19 cellular contexts compared by ENCODE assay signal in genomic region chr14:74647061-74647833, GRCh38. TPM values are rescaled to one million over a fixed set of nuclear protein-coding genes. Genes with fewer than 3 reads are reported as not detected.
DNase-seq lines count a peak whose midpoint lies in the region; ATAC-seq and TF ChIP-seq lines count a peak whose summit lies in the region.
"Had no signal": no experiment of that assay in that cellular context is flagged by ENCODE, and none has a peak within 500 bp of the region (broad histone marks: within the 10 kb centered on the region; RNA-seq: fewer than 3 reads in every experiment).

No MANE protein-coding gene starts in this region.

- H3K4me1 Mint-ChIP-seq in progenitor cell of endocrine pancreas (ENCODE audit: low read depth): no peaks in the 10 kb centered on the region

- DNase-seq in RPMI7951 (ENCODE audit: low read depth) (peak; percentile 69), progenitor cell of endocrine pancreas (ENCODE audit: low spot score, unreplicated experiment) (no peak), mucosa of descending colon (no peak), activated gamma-delta T cell treated with Interleukin-2 at 50 U/mL for 16 hours (no peak), GM20000 (ENCODE audit: low spot score) (no peak)
- DNase-seq: activated CD4-positive, alpha-beta memory T cell treated with anti-CD3 and anti-CD28 coated beads, Interleukin-2, amount 10 ng/mL, durations not matched to agents 7 days and 5 days; activated T-cell treated with anti-CD3 and anti-CD28 coated beads, Interleukin-2, amount 50 U/mL, for 72 hours; AML-193; colonic mucosa; heart right ventricle; kidney glomerular epithelial cell; stimulated activated CD4-positive, alpha-beta T cell treated with anti-CD3 and anti-CD28 coated beads, Interleukin-12 subunit alpha, Interleukin-12 subunit beta, amount 100 ng/mL, for 4 hours; uterus had no signal

- no peaks in the 10 kb centered on the region for H3K36me3 ChIP-seq in BLaER1 treated with 17β-estradiol and CSF1 and Interleukin-3, amounts not matched to agents 10 nM and 100 nM
- no peaks in the 10 kb centered on the region for H3K36me3 ChIP-seq in mucosa of descending colon (ENCODE audit: low read depth)
- H3K36me3 ChIP-seq: colonic mucosa, ovary, uterus had no signal

- no peak for TF ChIP-seq CTCF in progenitor cell of endocrine pancreas (IDR thresholded peaks at IDR 0.05; ENCODE audit: unreplicated experiment)
- TF ChIP-seq CTCF in mucosa of descending colon (IDR thresholded peaks at IDR 0.05): no peak
- no peak for TF ChIP-seq CTCF in GM20000 (IDR thresholded peaks at IDR 0.05; ENCODE audit: extremely low read depth, missing control alignments)

- no peaks in the 10 kb centered on the region for H3K27me3 ChIP-seq in BLaER1 treated with 17β-estradiol and CSF1 and Interleukin-3, amounts not matched to agents 10 nM and 100 nM
- H3K27me3 ChIP-seq: colonic mucosa, ovary, uterus had no signal

- intact Hi-C loops in mucosa of descending colon (cut with DNase I, micrococcal nuclease): no loop called here

- H3K27me3 Mint-ChIP-seq in progenitor cell of endocrine pancreas: no peaks in the 10 kb centered on the region
- H3K27me3 Mint-ChIP-seq: stimulated activated naive CD8-positive, alpha-beta T cell treated with anti-CD3 and anti-CD28 coated beads, Interleukin-15, Interleukin-2, amounts not matched to agents 100 ng/mL and 50 ng/mL, for 24 hours had no signal

- no peak overlapping the region for H3K4me3 ChIP-seq in BLaER1 treated with 17β-estradiol and CSF1 and Interleukin-3, amounts not matched to agents 10 nM and 100 nM
- no peak overlapping the region for H3K4me3 ChIP-seq in mucosa of descending colon
- H3K4me3 ChIP-seq: colonic mucosa, heart right ventricle, ovary, uterus had no signal

- H3K4me3 Mint-ChIP-seq in progenitor cell of endocrine pancreas (ENCODE audit: low read depth): no peak overlapping the region
- H3K4me3 Mint-ChIP-seq: activated CD4-positive, alpha-beta memory T cell treated with anti-CD3 and anti-CD28 coated beads, Interleukin-2, amount 10 ng/mL, durations not matched to agents 7 days and 5 days; activated T-cell treated with anti-CD3 and anti-CD28 coated beads, Interleukin-2, amount 50 U/mL, for 72 hours; stimulated activated naive CD8-positive, alpha-beta T cell treated with anti-CD3 and anti-CD28 coated beads, Interleukin-15, Interleukin-2, amounts not matched to agents 100 ng/mL and 50 ng/mL, for 24 hours had no signal

- H3K9me3 Mint-ChIP-seq in progenitor cell of endocrine pancreas (ENCODE audit: low read depth): no peaks in the 10 kb centered on the region
- H3K9me3 Mint-ChIP-seq: activated CD4-positive, alpha-beta memory T cell treated with anti-CD3 and anti-CD28 coated beads, Interleukin-2, amount 10 ng/mL, durations not matched to agents 7 days and 5 days; activated T-cell treated with anti-CD3 and anti-CD28 coated beads, Interleukin-2, amount 50 U/mL, for 72 hours; stimulated activated naive CD8-positive, alpha-beta T cell treated with anti-CD3 and anti-CD28 coated beads, Interleukin-15, Interleukin-2, amounts not matched to agents 100 ng/mL and 50 ng/mL, for 24 hours had no signal

- H3K9me3 ChIP-seq in BLaER1 treated with 17β-estradiol and CSF1 and Interleukin-3, amounts not matched to agents 10 nM and 100 nM (replicated peaks in 1 of 11): no peaks in the 10 kb centered on the region
- no peaks in the 10 kb centered on the region for H3K9me3 ChIP-seq in mucosa of descending colon
- H3K9me3 ChIP-seq: colonic mucosa, heart right ventricle, ovary, uterus had no signal

- peak overlapping the region; percentile 54 to 82 (median 70) for H3K4me2 ChIP-seq in BLaER1 treated with 17β-estradiol and CSF1 and Interleukin-3, amounts not matched to agents 10 nM and 100 nM
- H3K4me2 ChIP-seq: KMS-11 had no signal

- H3K36me3 Mint-ChIP-seq in progenitor cell of endocrine pancreas (ENCODE audit: insufficient read depth): no peaks in the 10 kb centered on the region

- peaks cover 0 to 4% (median 0%) of the 10 kb centered on the region in 11 experiments; a peak in 2 of 22 replicates for H4K20me1 ChIP-seq in BLaER1 treated with 17β-estradiol and CSF1 and Interleukin-3, amounts not matched to agents 10 nM and 100 nM

- peak; percentile 18 for ATAC-seq in esophagus mucosa
- ATAC-seq in mucosa of descending colon: no peak
- no peak for ATAC-seq in GM21390 (IDR thresholded peaks at IDR 0.05; ENCODE audit: unreplicated experiment)

- H3K4me1 ChIP-seq in BLaER1 treated with 17β-estradiol and CSF1 and Interleukin-3, amounts not matched to agents 10 nM and 100 nM: peaks cover 19 to 30% (median 21%) of the 10 kb centered on the region in 10 experiments
- H3K4me1 ChIP-seq in mucosa of descending colon (ENCODE audit: low read depth): no peaks in the 10 kb centered on the region
- H3K4me1 ChIP-seq: colonic mucosa had no signal

- H3K9ac ChIP-seq in BLaER1 treated with 17β-estradiol and CSF1 and Interleukin-3, amounts not matched to agents 10 nM and 100 nM: peak overlapping the region in 3 of 11 experiments; percentile 4 to 47 (median 16); a peak in 2 of 22 replicates
- H3K9ac ChIP-seq: KMS-11 had no signal

- H3K27ac Mint-ChIP-seq in progenitor cell of endocrine pancreas: peak overlapping the region; percentile 29
- H3K27ac Mint-ChIP-seq: activated CD4-positive, alpha-beta memory T cell treated with anti-CD3 and anti-CD28 coated beads, Interleukin-2, amount 10 ng/mL, durations not matched to agents 7 days and 5 days; activated T-cell treated with anti-CD3 and anti-CD28 coated beads, Interleukin-2, amount 50 U/mL, for 72 hours; stimulated activated naive CD8-positive, alpha-beta T cell treated with anti-CD3 and anti-CD28 coated beads, Interleukin-15, Interleukin-2, amounts not matched to agents 100 ng/mL and 50 ng/mL, for 24 hours had no signal

- H3K27ac ChIP-seq in BLaER1 treated with 17β-estradiol and CSF1 and Interleukin-3, amounts not matched to agents 10 nM and 100 nM: peak overlapping the region in 4 of 11 experiments; percentile 9 to 32 (median 12); a peak in 5 of 22 replicates
- H3K27ac ChIP-seq: colonic mucosa, KMS-11 had no signal

RNA-seq across cellular contexts. Expression of gene LTBP2, which starts 35.2 kb away (rescaled TPM):
- 22.8 and 26.0 TPM in 2 replicates for total RNA-seq in RPMI7951 (2014; rRNA removed; shearing (Covaris generic))
- total RNA-seq in esophagus mucosa: 14.4 TPM
- total RNA-seq in progenitor cell of endocrine pancreas: 0.47 and 0.79 TPM in 2 replicates
- total RNA-seq in mucosa of descending colon: 10 to 100 TPM in 1 of 3 donors, 1 to 10 TPM in 2; 1.7 to 10.2 (median 3.0) TPM
